Comparison of ENCODE assay signal across 29 cellular contexts in the genomic region with DNA sequence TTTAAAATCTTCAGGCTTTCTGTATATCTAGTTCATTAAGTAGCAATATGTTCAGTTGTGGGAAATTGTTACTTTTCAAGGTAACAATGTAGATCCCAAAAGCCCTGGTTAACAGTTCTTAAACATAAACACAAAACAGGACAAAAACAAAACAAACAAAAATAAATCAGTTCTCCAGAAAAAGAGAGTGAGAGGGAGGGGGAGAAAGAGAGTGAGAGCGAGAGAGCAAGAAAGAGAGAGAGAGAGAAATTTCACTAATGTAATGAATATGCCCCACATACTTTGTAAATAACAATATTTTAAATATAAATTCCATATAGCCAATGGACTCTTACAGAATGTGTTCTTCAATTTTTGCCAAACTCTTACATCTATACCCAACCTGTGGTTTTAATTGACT.
"Had no signal": no experiment of that assay in that cellular context is flagged by ENCODE, and none has a peak within 500 bp of the region (broad histone marks: within the 10 kb centered on the region; RNA-seq: fewer than 3 reads in every experiment).

No MANE protein-coding gene starts in this region.

- H3K4me3 ChIP-seq: ascending aorta, cardiac muscle cell had no signal

- DNase-seq: activated B cell treated with CpG ODN at 0.5 μM for 24 hours; activated CD4-positive, alpha-beta memory T cell treated with anti-CD3 and anti-CD28 coated beads for 36 hours; activated CD4-positive, alpha-beta T cell treated with anti-CD3 and anti-CD28 coated beads for 4 hours; activated CD4-positive, alpha-beta T cell treated with anti-CD3 and anti-CD28 coated beads, Interleukin-2, amount 10 ng/mL, durations not matched to agents 24 days and 14 days; activated CD4-positive, alpha-beta T cell treated with anti-CD3 and anti-CD28 coated beads, Interleukin-2, amount 50 U/mL, for 1 hour; activated CD4-positive, alpha-beta T cell treated with anti-CD3 and anti-CD28 coated beads, Interleukin-2, amount 50 U/mL, for 4 hours; activated CD4-positive, CD25-positive, alpha-beta regulatory T cell treated with anti-CD3 and anti-CD28 coated beads, Interleukin-2, amount 50 U/mL, for 72 hours; activated CD8-positive, alpha-beta memory T cell treated with anti-CD3 and anti-CD28 coated beads, Interleukin-2, amount 50 U/mL, for 4 hours; activated CD8-positive, alpha-beta T cell treated with anti-CD3 and anti-CD28 coated beads for 36 hours; activated effector memory CD4-positive, alpha-beta T cell treated with Interleukin-2 at 50 U/mL for 16 hours; activated gamma-delta T cell; activated naive CD4-positive, alpha-beta T cell treated with anti-CD3 and anti-CD28 coated beads, Interleukin-2, amount 10 ng/mL, durations not matched to agents 7 days and 5 days; activated naive CD4-positive, alpha-beta T cell treated with Interleukin-2 at 50 U/mL for 16 hours; activated naive CD8-positive, alpha-beta T cell treated with anti-CD3 and anti-CD28 coated beads, Interleukin-2, amount 10 ng/mL, durations not matched to agents 7 days and 5 days; activated naive CD8-positive, alpha-beta T cell treated with anti-CD3 and anti-CD28 coated beads, Interleukin-2, amount 50 U/mL, for 24 hours; activated T-cell treated with anti-CD3 and anti-CD28 coated beads for 4 hours; activated T-cell treated with anti-CD3 and anti-CD28 coated beads, Interleukin-2, amount 50 U/mL, for 24 hours; activated T-cell treated with anti-CD3 and anti-CD28 coated beads, Interleukin-2, amount 50 U/mL, for 48 hours; amygdala; anterior cingulate cortex; caudate nucleus; cerebellar nuclear complex; T-helper 2 cell; T-helper 9 cell had no signal

- ATAC-seq: activated CD8-positive, alpha-beta T cell treated with anti-CD3 and anti-CD28 coated beads for 36 hours; activated naive CD8-positive, alpha-beta T cell treated with anti-CD3 and anti-CD28 coated beads, Interleukin-2, amount 50 U/mL, for 24 hours had no signal

- H3K9me3 ChIP-seq: ascending aorta had no signal

- FAIRE-seq: bronchial epithelial cell, TTC549 had no signal

- H3K36me3 ChIP-seq: ascending aorta, cardiac muscle cell had no signal

- H3K27ac ChIP-seq: ascending aorta, cardiac muscle cell, VCaP had no signal
